In the genomic region with DNA sequence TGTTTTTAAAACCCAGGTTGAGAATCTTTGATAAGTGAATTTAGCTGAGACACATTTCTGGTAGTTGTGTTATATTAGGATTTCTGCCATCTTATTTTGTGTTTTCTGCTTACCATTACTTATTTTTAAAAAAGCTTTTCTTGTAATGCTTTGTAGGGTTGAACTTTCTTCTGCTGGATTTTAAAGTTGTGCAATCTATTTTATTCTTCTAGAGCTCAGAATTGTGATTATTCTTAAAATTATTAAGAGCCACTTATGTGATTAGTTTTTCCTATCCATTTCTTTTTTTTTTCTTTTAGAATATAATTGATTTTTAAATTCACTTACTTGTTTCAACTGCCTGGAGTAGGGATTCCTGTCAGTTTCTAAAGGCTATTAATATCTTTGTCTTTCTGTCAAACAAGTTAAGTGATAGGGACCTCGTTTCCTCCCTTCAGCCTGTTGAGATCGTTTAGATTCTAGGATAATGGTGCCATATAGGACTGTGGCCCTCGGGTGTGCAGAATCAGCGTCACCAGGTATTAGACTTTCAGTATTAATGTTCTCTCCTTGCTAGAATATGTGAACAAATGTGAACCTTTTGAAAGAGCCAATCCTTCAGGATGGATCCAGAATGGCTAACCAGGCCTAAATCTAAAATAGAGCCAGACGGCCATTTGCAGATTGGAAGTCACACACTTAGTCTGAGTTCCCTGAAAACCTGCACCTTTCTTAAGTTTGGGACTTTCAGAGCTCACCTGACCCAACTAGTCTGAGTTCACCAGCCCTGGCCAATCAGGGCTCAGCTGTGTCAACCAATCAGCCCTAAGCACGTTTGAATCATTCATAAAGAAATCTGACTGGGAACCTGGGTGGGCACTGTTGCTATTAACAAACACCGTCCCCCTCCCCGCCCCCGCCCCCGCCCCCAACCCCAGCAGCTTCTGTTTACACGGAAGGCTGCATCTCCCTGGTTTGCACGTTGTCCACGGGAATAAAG, we compare ENCODE assay signal across 1 cellular context.
TF ChIP-seq lines count a peak whose summit lies in the region.

No MANE protein-coding gene starts in this region.

TF ChIP-seq in H1, 55 proteins besides CTCF, POLR2A, EP300 and RAD21:
- TF ChIP-seq SIX5 (IDR thresholded peaks at IDR 0.05; ENCODE audit: low read depth, low read length) (no peak), SP1 (IDR thresholded peaks at IDR 0.05; ENCODE audit: low read depth, low read length) (0 out of 2 replicates have a peak, but pooled peaks have one; percentile 9)
TF ChIP-seq in H1: peak in this region for 1.
